ENCODE assay signal across 22 cellular contexts in genomic region chr1:165836664-165837482, GRCh38. TPM values are rescaled to one million over a fixed set of nuclear protein-coding genes. Genes with fewer than 3 reads are reported as not detected.
DNase-seq lines count a peak whose midpoint lies in the region; ATAC-seq and TF ChIP-seq lines count a peak whose summit lies in the region.
"Had no signal": no experiment of that assay in that cellular context is flagged by ENCODE, and none has a peak within 500 bp of the region (broad histone marks: within the 10 kb centered on the region; RNA-seq: fewer than 3 reads in every experiment).

No MANE protein-coding gene starts in this region.

- H3K36me3 ChIP-seq in Karpas-422 (ENCODE audit: insufficient read depth, low read length) (no peaks in the 10 kb centered on the region), trophoblast cell (ENCODE audit: control insufficient read depth in 1 of 2, insufficient read depth in 2 of 2, low read length in 2 of 2) (no peaks in the 10 kb centered on the region), OCI-LY7 (ENCODE audit: insufficient read depth, low read length) (peaks cover 16% of the 10 kb centered on the region; the same call in 1 of the 2 replicates)
- H3K36me3 ChIP-seq: heart right ventricle, left ventricle myocardium inferior had no signal

- H3K9me3 Mint-ChIP-seq in dendritic cell treated with granulocyte-macrophage colony-stimulating factor and Interleukin-4, amounts not matched to agents 40 ng/mL and 50 ng/mL, for 4 days: no peaks in the 10 kb centered on the region
- H3K9me3 Mint-ChIP-seq: activated CD4-positive, alpha-beta T cell treated with anti-CD3 and anti-CD28 coated beads, Interleukin-2, amount 10 ng/mL, durations not matched to agents 7 days and 5 days; immature natural killer cell; T-cell had no signal

- H3K4me1 Mint-ChIP-seq in dendritic cell treated with granulocyte-macrophage colony-stimulating factor and Interleukin-4, amounts not matched to agents 40 ng/mL and 50 ng/mL, for 4 days (ENCODE audit: low read depth): peaks cover 42% of the 10 kb centered on the region

- no peak overlapping the region for H4K8ac ChIP-seq in trophoblast cell (ENCODE audit: low read depth, low read length)

- TF ChIP-seq CTCF in OCI-LY7 (conservative IDR thresholded peaks at IDR 0.05; ENCODE audit: low read length): no peak

- H3K27ac ChIP-seq in Karpas-422 (ENCODE audit: low read length): peak overlapping the region; percentile 33
- no peak overlapping the region for H3K27ac ChIP-seq in trophoblast cell (ENCODE audit: low read depth, low read length)
- no peak overlapping the region for H3K27ac ChIP-seq in OCI-LY7 (ENCODE audit: low read depth, low read length, poor library complexity, severe bottlenecking)
- H3K27ac ChIP-seq: coronary artery, heart right ventricle, left ventricle myocardium inferior had no signal

- H3K4ac ChIP-seq in trophoblast cell (ENCODE audit: low read depth, low read length): peak overlapping the region; percentile 53

- POLR2A ChIA-PET in OCI-LY7 (lab: Charles Lee): interaction anchor here (1.3 kb wide), 1 partner anchor 8 kb away, joined by 6 read pairs; no protein-coding TSS in a partner anchor

- H4K20me1 ChIP-seq in Karpas-422 (ENCODE audit: insufficient read depth, low read depth, low read length) (peaks cover 36% of the 10 kb centered on the region), OCI-LY7 (ENCODE audit: insufficient read depth, low read length) (peaks cover 30% of the 10 kb centered on the region)

- no peak overlapping the region for H3K14ac ChIP-seq in trophoblast cell (ENCODE audit: low read length)

- H2BK120ac ChIP-seq in trophoblast cell (ENCODE audit: insufficient read depth, low read length, poor library complexity): no peak overlapping the region

- H3K9me2 ChIP-seq in Karpas-422 (replicated peaks; ENCODE audit: insufficient read depth, low read length) (no peaks in the 10 kb centered on the region), OCI-LY7 (ENCODE audit: insufficient read depth, low read length) (no peaks in the 10 kb centered on the region)

- H3K4me3 ChIP-seq in Karpas-422 (ENCODE audit: low read length) (no peak overlapping the region), trophoblast cell (ENCODE audit: low read depth, low read length) (no peak overlapping the region), OCI-LY7 (ENCODE audit: low read depth, low read length, poor library complexity, severe bottlenecking) (no peak overlapping the region)
- H3K4me3 ChIP-seq: coronary artery, heart right ventricle, left ventricle myocardium inferior had no signal

- H4K12ac ChIP-seq in trophoblast cell (ENCODE audit: low read depth, low read length): no peak overlapping the region

- no peak overlapping the region for H2AK5ac ChIP-seq in trophoblast cell (ENCODE audit: low read length)

- intact Hi-C loops in dendritic cell treated with granulocyte-macrophage colony-stimulating factor and Interleukin-4, amounts not matched to agents 40 ng/mL and 50 ng/mL, for 4 days (cut with micrococcal nuclease): no loop called here
- intact Hi-C loops in OCI-LY7 (cut with micrococcal nuclease; ENCODE audit: unreplicated experiment): no loop called here

- H3K27me3 ChIP-seq in Karpas-422 (ENCODE audit: low read length) (no peaks in the 10 kb centered on the region), trophoblast cell (ENCODE audit: insufficient read depth, low read length) (no peaks in the 10 kb centered on the region)
- H3K27me3 ChIP-seq: heart right ventricle had no signal

- H3K79me1 ChIP-seq in trophoblast cell (ENCODE audit: low read length): no peaks in the 10 kb centered on the region

- H3K4me1 ChIP-seq in Karpas-422 (ENCODE audit: low read length) (peaks cover 32% of the 10 kb centered on the region), trophoblast cell (ENCODE audit: control insufficient read depth in 1 of 2, insufficient read depth in 2 of 2, low read length in 2 of 2) (peaks cover 5 to 9% of the 10 kb centered on the region in 2 experiments), OCI-LY7 (ENCODE audit: insufficient read depth, low read length, poor library complexity, severe bottlenecking) (peaks cover 15% of the 10 kb centered on the region)

- ATAC-seq in GM21723 (IDR thresholded peaks at IDR 0.05; ENCODE audit: unreplicated experiment): no peak
- ATAC-seq: T-cell had no signal

- no peak overlapping the region for H2BK12ac ChIP-seq in trophoblast cell (ENCODE audit: low read length)

- BruUV-seq in OCI-LY7 (replicated peaks; lab: Mats Ljungman, UMichigan): no TSS peak

- CTCF ChIA-PET in OCI-LY7 (lab: Charles Lee; ENCODE audit: unreplicated experiment): no interaction called here

- H3K27ac Mint-ChIP-seq in dendritic cell treated with granulocyte-macrophage colony-stimulating factor and Interleukin-4, amounts not matched to agents 40 ng/mL and 50 ng/mL, for 4 days: peak overlapping the region; percentile 45
- H3K27ac Mint-ChIP-seq: activated CD4-positive, alpha-beta T cell treated with anti-CD3 and anti-CD28 coated beads, Interleukin-2, amount 10 ng/mL, durations not matched to agents 7 days and 5 days; immature natural killer cell had no signal

- H3K4me3 Mint-ChIP-seq in dendritic cell treated with granulocyte-macrophage colony-stimulating factor and Interleukin-4, amounts not matched to agents 40 ng/mL and 50 ng/mL, for 4 days: no peak overlapping the region
- H3K4me3 Mint-ChIP-seq: activated CD4-positive, alpha-beta T cell treated with anti-CD3 and anti-CD28 coated beads, Interleukin-2, amount 10 ng/mL, durations not matched to agents 7 days and 5 days; immature natural killer cell; T-cell had no signal

- DNase-seq in GF-D8 (lab: John Stamatoyannopoulos, UW) (peak; percentile 19), Karpas-422 (no peak), trophoblast cell (no peak), NCI-H1694 treated with DMSO at 0.1 percent for 48 hours (lab: John Stamatoyannopoulos, UW) (no peak), OCI-LY7 (ENCODE audit: low spot score) (no peak)
- DNase-seq: activated CD4-positive, alpha-beta T cell treated with anti-CD3 and anti-CD28 coated beads, Interleukin-2, amount 10 ng/mL, durations not matched to agents 7 days and 5 days; activated CD8-positive, alpha-beta memory T cell treated with anti-CD3 and anti-CD28 coated beads, Interleukin-2, amount 50 U/mL, for 4 hours; activated effector memory CD4-positive, alpha-beta T cell treated with Interleukin-2 at 50 U/mL for 16 hours; AML-193; COR-L47; heart right ventricle; immature natural killer cell; left ventricle myocardium inferior; NCI-H1092 treated with DMSO at 0.1 percent for 48 hours; NCI-H2107; SHP77; small intestine; stimulated activated naive CD4-positive, alpha-beta T cell treated with Interleukin-2 at 50 U/mL for 16 hours; T-cell had no signal

- H3K18ac ChIP-seq in trophoblast cell (ENCODE audit: low read length): peak overlapping the region; percentile 38

- H3K9me3 ChIP-seq in Karpas-422 (ENCODE audit: low read length) (no peaks in the 10 kb centered on the region), trophoblast cell (ENCODE audit: insufficient read depth, low read depth, low read length) (no peaks in the 10 kb centered on the region), OCI-LY7 (ENCODE audit: low read length) (no peaks in the 10 kb centered on the region)
- H3K9me3 ChIP-seq: heart right ventricle, left ventricle myocardium inferior had no signal

- H3K27me3 Mint-ChIP-seq in dendritic cell treated with granulocyte-macrophage colony-stimulating factor and Interleukin-4, amounts not matched to agents 40 ng/mL and 50 ng/mL, for 4 days: no peaks in the 10 kb centered on the region
- H3K27me3 Mint-ChIP-seq: activated CD4-positive, alpha-beta T cell treated with anti-CD3 and anti-CD28 coated beads, Interleukin-2, amount 10 ng/mL, durations not matched to agents 7 days and 5 days; T-cell had no signal

- H3K36me3 Mint-ChIP-seq in dendritic cell treated with granulocyte-macrophage colony-stimulating factor and Interleukin-4, amounts not matched to agents 40 ng/mL and 50 ng/mL, for 4 days (ENCODE audit: low read depth): peaks cover 5% of the 10 kb centered on the region
- H3K36me3 Mint-ChIP-seq: T-cell had no signal

- WGBS in trophoblast cell (ENCODE audit: extremely low coverage, insufficient coverage, insufficient read length): no CpG with 5 or more reads among the region's 6 CpGs

- H2BK5ac ChIP-seq in trophoblast cell (ENCODE audit: low read depth, low read length, poor library complexity): no peak overlapping the region

- H2AFZ ChIP-seq in Karpas-422 (ENCODE audit: low read length) (no peak overlapping the region), trophoblast cell (ENCODE audit: insufficient read depth, low read length, poor library complexity) (no peak overlapping the region), OCI-LY7 (ENCODE audit: low read length) (no peak overlapping the region)

- H3K4me2 ChIP-seq in Karpas-422 (ENCODE audit: low read depth, low read length, poor library complexity, severe bottlenecking) (no peak overlapping the region), trophoblast cell (ENCODE audit: low read length) (no peak overlapping the region), OCI-LY7 (ENCODE audit: low read length) (no peak overlapping the region)

- H4K91ac ChIP-seq in trophoblast cell (ENCODE audit: low read depth, low read length): no peak overlapping the region

- no peak overlapping the region for H3K23ac ChIP-seq in trophoblast cell (ENCODE audit: low read length)

- H3K79me2 ChIP-seq in Karpas-422 (ENCODE audit: low read length) (peaks cover 100% of the 10 kb centered on the region), trophoblast cell (ENCODE audit: control insufficient read depth, insufficient read depth, low read length, poor library complexity) (peaks cover 15% of the 10 kb centered on the region), OCI-LY7 (ENCODE audit: insufficient read depth, low read depth, low read length) (peaks cover 98% of the 10 kb centered on the region)

- H3K9ac ChIP-seq in Karpas-422 (ENCODE audit: low read length) (no peak overlapping the region), trophoblast cell (ENCODE audit: low read length) (peak overlapping the region; percentile 29)

RNA-seq across cellular contexts. Expression of gene UCK2, which starts 9.5 kb away (rescaled TPM):
- total RNA-seq in Karpas-422 (2014; rRNA removed; shearing (Covaris generic); ENCODE audit: low replicate concordance): 67.9 and 109 TPM in 2 replicates
- 77.1 and 81.6 TPM in 2 replicates for polyA plus RNA-seq in trophoblast cell (2013)
- 65.6 and 75.8 TPM in 2 replicates for total RNA-seq in OCI-LY7 (2014; rRNA removed; shearing (Covaris generic))
- total RNA-seq in OCI-LY7 (2022): 66.0 and 66.6 TPM in 2 replicates
